In the genomic region with DNA sequence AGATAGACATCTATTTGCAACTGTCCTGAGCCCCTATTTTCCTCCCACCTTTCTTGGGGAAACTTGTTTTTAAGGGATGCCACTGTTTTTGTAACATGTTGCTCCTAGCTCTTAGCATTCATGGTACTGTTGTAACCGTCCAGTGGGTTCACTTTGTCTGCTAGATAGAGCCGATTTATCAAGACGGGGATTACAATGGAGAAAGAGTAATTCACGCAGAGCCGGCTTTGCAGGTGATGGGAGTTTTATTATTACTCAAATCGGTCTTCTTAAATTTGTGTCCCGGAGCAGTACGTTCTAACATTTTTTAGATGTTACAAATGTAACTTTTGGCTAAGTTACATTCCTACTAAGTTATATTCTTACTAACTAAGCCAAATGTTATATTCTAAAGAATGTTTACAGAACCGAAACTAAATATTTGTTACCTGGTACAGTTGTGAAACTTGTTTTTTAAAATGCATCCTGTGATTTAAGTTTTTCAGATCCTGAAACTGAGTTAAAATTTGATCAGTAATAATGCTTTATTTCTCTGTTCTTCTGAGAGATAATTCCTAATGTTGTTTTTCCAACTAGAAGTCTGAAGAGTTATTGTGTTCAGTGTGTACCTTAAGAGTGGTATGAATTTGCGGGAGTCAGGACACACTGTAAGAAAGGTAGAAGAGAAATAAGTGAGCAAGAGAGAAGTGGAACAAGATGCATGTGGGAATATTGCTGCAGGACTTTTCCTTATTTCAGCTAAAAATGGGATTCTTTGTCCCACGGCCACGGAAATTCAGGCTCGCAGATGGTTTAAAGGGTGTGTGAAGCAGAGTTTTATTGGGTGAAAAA, we compare ENCODE assay signal across 9 cellular contexts. TPM values are rescaled to one million over a fixed set of nuclear protein-coding genes. Genes with fewer than 3 reads are reported as not detected.
DNase-seq lines count a peak whose midpoint lies in the region; ATAC-seq and TF ChIP-seq lines count a peak whose summit lies in the region.
"Had no signal": no experiment of that assay in that cellular context is flagged by ENCODE, and none has a peak within 500 bp of the region (broad histone marks: within the 10 kb centered on the region; RNA-seq: fewer than 3 reads in every experiment).

No MANE protein-coding gene starts in this region.

- DNase-seq in AG04450 (ENCODE audit: low read depth, low spot score): no peak
- DNase-seq in astrocyte of the cerebellum (ENCODE audit: low read depth): no peak
- no peak for DNase-seq in thyroid gland
- DNase-seq in SHP77 (lab: John Stamatoyannopoulos, UW): no peak

- TF ChIP-seq CTCF in AG04450 (IDR thresholded peaks at IDR 0.05; ENCODE audit: low read depth, low read length) (no peak), astrocyte of the cerebellum (IDR thresholded peaks at IDR 0.05; ENCODE audit: low read depth, low read length, missing control alignments) (no peak), thyroid gland (IDR thresholded peaks at IDR 0.05) (no peak)

- WGBS in thyroid gland, 2 donors: 7 to 9% methylated on average over 13 of the region's 13 CpGs

- in situ Hi-C loops in astrocyte of the cerebellum (cut with HindIII; ENCODE audit: low sequenced_read_pairs): no loop called here

- CTCF ChIA-PET in AG04450 (lab: Charles Lee): interaction anchor here (1.8 kb wide), 1 partner anchor 59 kb away, joined by 11 read pairs; no protein-coding TSS in a partner anchor

- H3K27ac ChIP-seq in AG04450 (ENCODE audit: low read depth, low read length) (peak overlapping the region; percentile 85), HUES6 (ENCODE audit: low read depth, low read length) (peak overlapping the region; percentile 80; the same call in 1 of the 2 replicates), layer of hippocampus (ENCODE audit: low read depth, low read length) (peak overlapping the region; percentile 84), thyroid gland (peak overlapping the region; percentile 80 to 93 (median 86))

- no peak for ATAC-seq in GM18873 (IDR thresholded peaks at IDR 0.05; ENCODE audit: low FRiP score, unreplicated experiment)
- ATAC-seq in GM21447 (IDR thresholded peaks at IDR 0.05; ENCODE audit: unreplicated experiment): no peak

- POLR2A ChIA-PET in AG04450 (lab: Yijun Ruan, JAX): no interaction called here

- H3K4me3 ChIP-seq in AG04450 (ENCODE audit: low read depth, low read length) (peak overlapping the region; percentile 79), HUES6 (ENCODE audit: low read depth, low read length) (peak overlapping the region; percentile 88), astrocyte of the cerebellum (ENCODE audit: low read depth, low read length) (peak overlapping the region; percentile 67), thyroid gland (replicated peaks in 1 of 3) (peak overlapping the region; percentile 44 to 67 (median 60))

- TF ChIP-seq POLR2A in thyroid gland (IDR thresholded peaks at IDR 0.05): no peak

- H3K9ac ChIP-seq in HUES6 (ENCODE audit: low read length): peak overlapping the region; percentile 86

- no peaks in the 10 kb centered on the region for H3K27me3 ChIP-seq in AG04450 (ENCODE audit: control insufficient read depth, insufficient read depth, low read length)
- no peaks in the 10 kb centered on the region for H3K27me3 ChIP-seq in HUES6 (ENCODE audit: control insufficient read depth, insufficient read depth, low read length)
- no peaks in the 10 kb centered on the region for H3K27me3 ChIP-seq in layer of hippocampus (ENCODE audit: control insufficient read depth, insufficient read depth, low read length)
- H3K27me3 ChIP-seq in thyroid gland: no peaks in the 10 kb centered on the region

- no peaks in the 10 kb centered on the region; the same call in 1 of the 2 replicates for H3K9me3 ChIP-seq in AG04450 (ENCODE audit: control insufficient read depth, insufficient read depth, low read length)
- peaks cover 5% of the 10 kb centered on the region; the same call in 1 of the 2 replicates for H3K9me3 ChIP-seq in HUES6 (ENCODE audit: control insufficient read depth, insufficient read depth, low read depth, low read length)
- H3K9me3 ChIP-seq in thyroid gland: no peaks in the 10 kb centered on the region

- H3K36me3 ChIP-seq in HUES6 (ENCODE audit: control insufficient read depth, insufficient read depth, low read length) (peaks cover 4% of the 10 kb centered on the region), thyroid gland (peaks cover 0 to 2% of the 10 kb centered on the region in 2 donors)

- H3K4me1 ChIP-seq in HUES6 (ENCODE audit: control insufficient read depth, insufficient read depth, low read length) (peaks cover 32% of the 10 kb centered on the region), thyroid gland (peaks cover 13 to 15% of the 10 kb centered on the region in 2 donors)

- intact Hi-C loops in thyroid gland (cut with DNase I): no loop called here

RNA-seq across cellular contexts. Expression of a gene that starts 20.6 kb away (rescaled TPM):
- 2.3 and 2.4 TPM in 2 replicates for polyA plus RNA-seq in AG04450 (2011; rRNA removed)
- 1.8 and 2.8 TPM in 2 replicates for polyA minus RNA-seq in AG04450 (2011; rRNA and poly(A)+ RNA removed)
- total RNA-seq in thyroid gland: 10 to 100 TPM in 2 of 4 donors, 1 to 10 TPM in 2; 4.9 to 11.3 (median 9.8) TPM

RNA-seq across cellular contexts. Expression of a gene that starts 41.2 kb away (rescaled TPM):
- not detected in 2 replicates for polyA plus RNA-seq in AG04450 (2011; rRNA removed)
- not detected in 2 replicates for polyA minus RNA-seq in AG04450 (2011; rRNA and poly(A)+ RNA removed)
- total RNA-seq in thyroid gland: 1 to 10 TPM in 1 of 4 donors, under 1 TPM in 3; 0.22 to 1.0 (median 0.60) TPM
- total RNA-seq: renal cortical epithelial cell had no signal
